33 cellular contexts compared by ENCODE assay signal in genomic region chr12:108078428-108078827, GRCh38. TPM values are rescaled to one million over a fixed set of nuclear protein-coding genes. Genes with fewer than 3 reads are reported as not detected.
"Had no signal": no experiment of that assay in that cellular context is flagged by ENCODE, and none has a peak within 500 bp of the region (broad histone marks: within the 10 kb centered on the region; RNA-seq: fewer than 3 reads in every experiment).

No MANE protein-coding gene starts in this region.

- H3K27me3 ChIP-seq: ascending aorta, Peyer's patch, SJSA1 had no signal

- H3K4me1 ChIP-seq: ascending aorta, body of pancreas, Peyer's patch, SJSA1 had no signal

- H3K27ac ChIP-seq: ascending aorta, body of pancreas, Peyer's patch, RWPE1, SJSA1 had no signal

- H3K4me3 ChIP-seq: ascending aorta, body of pancreas, Peyer's patch, SJSA1 had no signal

- H3K36me3 ChIP-seq: ascending aorta, Peyer's patch, SJSA1 had no signal

- ATAC-seq: activated CD8-positive, alpha-beta memory T cell treated with anti-CD3 and anti-CD28 coated beads, Interleukin-2, amount 10 ng/mL, durations not matched to agents 7 days and 5 days; activated naive CD4-positive, alpha-beta T cell treated with anti-CD3 and anti-CD28 coated beads, Interleukin-2, amount 50 U/mL, for 72 hours; activated naive CD8-positive, alpha-beta T cell treated with anti-CD3 and anti-CD28 coated beads, Interleukin-2, amount 50 U/mL, for 24 hours; activated T-cell treated with anti-CD3 and anti-CD28 coated beads, Interleukin-2, amount 50 U/mL, for 4 hours; body of pancreas; T-helper 17 cell had no signal

- FAIRE-seq: TTC549 had no signal

- DNase-seq: activated B cell treated with CpG ODN at 0.5 μM for 24 hours; activated CD4-positive, alpha-beta T cell treated with anti-CD3 and anti-CD28 coated beads for 1 hour; activated CD4-positive, alpha-beta T cell treated with anti-CD3 and anti-CD28 coated beads, Interleukin-2, amount 10 ng/mL, durations not matched to agents 24 days and 14 days; activated CD4-positive, alpha-beta T cell treated with anti-CD3 and anti-CD28 coated beads, Interleukin-2, amount 50 U/mL, for 48 hours; activated CD8-positive, alpha-beta memory T cell treated with anti-CD3 and anti-CD28 coated beads, Interleukin-2, amount 10 ng/mL, durations not matched to agents 7 days and 5 days; activated effector memory CD4-positive, alpha-beta T cell treated with anti-CD3 and anti-CD28 coated beads, Interleukin-2, amount 50 U/mL, for 16 hours; activated naive CD4-positive, alpha-beta T cell treated with Interleukin-2 at 50 U/mL for 16 hours; activated naive CD8-positive, alpha-beta T cell treated with anti-CD3 and anti-CD28 coated beads, Interleukin-2, amount 50 U/mL, for 24 hours; activated T-cell treated with anti-CD3 and anti-CD28 coated beads, Interleukin-2, amount 50 U/mL, for 4 hours; amniotic stem cell; body of pancreas; NCI-H1092; NCI-H1417 treated with DMSO at 0.1 percent for 48 hours; NCI-H1694; NCI-H2029; NCI-H2107; NCI-H2171 treated with DMSO at 0.1 percent for 48 hours; NCI-H226; NCI-H526; NCI-H774; OCI-M1; Peyer's patch; Right ventricle myocardium superior; T-helper 17 cell; T-helper 9 cell had no signal

RNA-seq across cellular contexts. Expression of gene WSCD2, which starts 50.7 kb away (rescaled TPM):
- total RNA-seq: activated CD4-positive, alpha-beta T cell treated with anti-CD3 and anti-CD28 coated beads, Interleukin-2, amount 10 ng/mL, durations not matched to agents 24 days and 14 days; activated CD8-positive, alpha-beta memory T cell treated with anti-CD3 and anti-CD28 coated beads, Interleukin-2, amount 10 ng/mL, durations not matched to agents 7 days and 5 days; activated naive CD4-positive, alpha-beta T cell treated with anti-CD3 and anti-CD28 coated beads, Interleukin-2, amount 50 U/mL, for 72 hours; activated T-cell treated with anti-CD3 and anti-CD28 coated beads, Interleukin-2, amount 50 U/mL, for 4 hours; LHCN-M2; M059J; NCI-H460; SJSA1 had no signal
